8 cellular contexts compared by ENCODE assay signal in genomic region chr14:92793709-92794546, GRCh38. TPM values are rescaled to one million over a fixed set of nuclear protein-coding genes. Genes with fewer than 3 reads are reported as not detected.
DNase-seq lines count a peak whose midpoint lies in the region; ATAC-seq lines count a peak whose summit lies in the region.

Gene GOLGA5 (plus strand): TSS chr14:92794305. CDS start chr14:92797438, 3,133 bp downstream.

- peak; percentile 97 for ATAC-seq in GM19023 (IDR thresholded peaks at IDR 0.05; ENCODE audit: unreplicated experiment)
- peak; percentile 97 for ATAC-seq in HG03280 (IDR thresholded peaks at IDR 0.05; ENCODE audit: unreplicated experiment)

- peak; percentile 96 for DNase-seq in AG08396 (ENCODE audit: low spot score)
- peak; percentile 97 for DNase-seq in NCI-H345 treated with DMSO at 0.1 percent for 48 hours (lab: John Stamatoyannopoulos, UW; ENCODE audit: unreplicated experiment)
- peak; percentile 94 to 98 (median 96) for DNase-seq in activated CD4-positive, CD25-positive, alpha-beta regulatory T cell (lab: John Stamatoyannopoulos, UW)
- peak; percentile 99 for DNase-seq in central memory CD4-positive, alpha-beta T cell
- DNase-seq in immature natural killer cell: peak; percentile 99 to 100 (median 100)
- DNase-seq in smooth muscle cell of the brain vasculature (ENCODE audit: low read depth, low spot score): peak; percentile 96

- peak within 1 kb of the TSS; percentile 80 to 97 (median 94) for H3K27ac Mint-ChIP-seq in immature natural killer cell

- H3K36me3 Mint-ChIP-seq in immature natural killer cell: peaks cover 7 to 19% (median 14%) of the 10 kb centered on the region in 3 donors

- peaks cover 5 to 20% (median 16%) of the 10 kb centered on the region in 6 donors for H3K9me3 Mint-ChIP-seq in immature natural killer cell

- peaks cover 2 to 14% (median 5%) of the 10 kb centered on the region in 3 donors for H3K27me3 Mint-ChIP-seq in immature natural killer cell (ENCODE audit: low read depth in 3 of 3)

- peaks cover 31 to 48% of the 10 kb centered on the region in 2 donors for H3K4me1 Mint-ChIP-seq in immature natural killer cell

- peak within 1 kb of the TSS; percentile 81 to 95 (median 94) for H3K4me3 Mint-ChIP-seq in immature natural killer cell

RNA-seq across cellular contexts. Expression of gene GOLGA5, which starts in this region (rescaled TPM):
- 10 to 100 TPM in 2 of 3 donors, 1 to 10 TPM in 1; 6.8 to 19.7 (median 13.9) TPM for polyA plus RNA-seq in immature natural killer cell

Comparison
In these comparisons a context has a peak if more than half of its experiments do, and no peak if none do; other contexts are left out.
1. Peak in every context shown above with its lines: DNase-seq and ATAC-seq.